Comparison of ENCODE assay signal across 1 cellular context in genomic region chr10:4127518-4128315, GRCh38.
TF ChIP-seq lines count a peak whose summit lies in the region.

No MANE protein-coding gene starts in this region.

TF ChIP-seq in HepG2, 621 proteins besides CTCF, POLR2A, EP300 and RAD21 (continued from another document):
- TF ChIP-seq HNF1A (IDR thresholded peaks at IDR 0.05; ENCODE audit: low read depth): 0 out of 2 replicates have a peak, but pooled peaks have one; percentile 30
- no peak for TF ChIP-seq HNF1A (CRISPR knock-in tag; IDR thresholded peaks at IDR 0.05; ENCODE audit: borderline replicate concordance)
- no peak for TF ChIP-seq ZNF275 (CRISPR knock-in tag; IDR thresholded peaks at IDR 0.05; ENCODE audit: borderline replicate concordance)
- peak; percentile 56; the same call in 1 of the 2 replicates for TF ChIP-seq TCF7 (IDR thresholded peaks at IDR 0.05; ENCODE audit: low read depth)
- peak; percentile 51 for TF ChIP-seq NR2F6 (IDR thresholded peaks at IDR 0.05)
- no peak for TF ChIP-seq NR2F6 (CRISPR knock-in tag; IDR thresholded peaks at IDR 0.05)
- TF ChIP-seq ELF3 (CRISPR knock-in tag; IDR thresholded peaks at IDR 0.05): peak; percentile 81
- no peak for TF ChIP-seq ZBTB46 (CRISPR knock-in tag; IDR thresholded peaks at IDR 0.05; ENCODE audit: borderline replicate concordance)
- TF ChIP-seq FOXA3 (CRISPR knock-in tag; IDR thresholded peaks at IDR 0.05): peak; percentile 46
- TF ChIP-seq ZNF720 (CRISPR knock-in tag; IDR thresholded peaks at IDR 0.05): no peak
- TF ChIP-seq THAP8 (CRISPR knock-in tag; IDR thresholded peaks at IDR 0.05; ENCODE audit: borderline replicate concordance): no peak
- TF ChIP-seq ARID3A (IDR thresholded peaks at IDR 0.05; ENCODE audit: low read depth, low read length): no peak
- TF ChIP-seq PITX1 (CRISPR knock-in tag; IDR thresholded peaks at IDR 0.05): peak; percentile 34; the same call in 1 of the 2 replicates
- TF ChIP-seq PHB2 (IDR thresholded peaks at IDR 0.05; ENCODE audit: partially characterized antibody): no peak
- TF ChIP-seq ETV5 (CRISPR knock-in tag; IDR thresholded peaks at IDR 0.05; ENCODE audit: borderline replicate concordance): peak; percentile 51; the same call in 1 of the 2 replicates
- no peak for TF ChIP-seq ZBTB39 (CRISPR knock-in tag; IDR thresholded peaks at IDR 0.05)
- no peak for TF ChIP-seq TOPORS (CRISPR knock-in tag; IDR thresholded peaks at IDR 0.05)
- TF ChIP-seq ZNF850 (CRISPR knock-in tag; conservative IDR thresholded peaks at IDR 0.05): no peak
- TF ChIP-seq SOX5 (CRISPR knock-in tag; IDR thresholded peaks at IDR 0.05; ENCODE audit: borderline replicate concordance): peak; percentile 89
- no peak for TF ChIP-seq SOX6 (IDR thresholded peaks at IDR 0.05)
- TF ChIP-seq SOX6 (CRISPR knock-in tag; IDR thresholded peaks at IDR 0.05): peak; percentile 67
- no peak for TF ChIP-seq SALL1 (CRISPR knock-in tag; IDR thresholded peaks at IDR 0.05)
- TF ChIP-seq SPEN (CRISPR knock-in tag; IDR thresholded peaks at IDR 0.05; ENCODE audit: low read depth): no peak
- TF ChIP-seq GATA4 (IDR thresholded peaks at IDR 0.05; ENCODE audit: borderline replicate concordance, low read depth): 0 out of 2 replicates have a peak, but pooled peaks have one; percentile 26
- no peak for TF ChIP-seq ZNF280D (CRISPR knock-in tag; IDR thresholded peaks at IDR 0.05)
- TF ChIP-seq ZNF841 (CRISPR knock-in tag; IDR thresholded peaks at IDR 0.05; ENCODE audit: borderline replicate concordance): no peak
- TF ChIP-seq SRSF1 (optimal IDR thresholded peaks at IDR 0.05; ENCODE audit: low read depth, low read length): no peak
- TF ChIP-seq RARA (CRISPR knock-in tag; IDR thresholded peaks at IDR 0.05): peak; percentile 46; the same call in 1 of the 2 replicates
- TF ChIP-seq CREM (IDR thresholded peaks at IDR 0.05): peak; percentile 28; the same call in 1 of the 2 replicates
- no peak for TF ChIP-seq CREM (CRISPR knock-in tag; IDR thresholded peaks at IDR 0.05)
- TF ChIP-seq SOX13 (IDR thresholded peaks at IDR 0.05): no peak
- TF ChIP-seq SOX13 (CRISPR knock-in tag; conservative IDR thresholded peaks at IDR 0.05 in 1 of 2, IDR thresholded peaks at IDR 0.05 in 1 of 2): peak in 1 of 2 experiments; percentile 76; a peak in 2 of 4 replicates
- TF ChIP-seq ZNF468 (CRISPR knock-in tag; IDR thresholded peaks at IDR 0.05): no peak
- no peak for TF ChIP-seq HOXA7 (CRISPR knock-in tag; IDR thresholded peaks at IDR 0.05)
- TF ChIP-seq PAXIP1 (CRISPR knock-in tag; conservative IDR thresholded peaks at IDR 0.05): peak; percentile 64
- TF ChIP-seq GABPA (IDR thresholded peaks at IDR 0.05; ENCODE audit: low read depth, low read length): no peak
- TF ChIP-seq GABPA (CRISPR knock-in tag; IDR thresholded peaks at IDR 0.05; ENCODE audit: low read depth): peak; percentile 56
- TF ChIP-seq ZSCAN5A (CRISPR knock-in tag; IDR thresholded peaks at IDR 0.05; ENCODE audit: borderline replicate concordance): no peak
